In the genomic region with DNA sequence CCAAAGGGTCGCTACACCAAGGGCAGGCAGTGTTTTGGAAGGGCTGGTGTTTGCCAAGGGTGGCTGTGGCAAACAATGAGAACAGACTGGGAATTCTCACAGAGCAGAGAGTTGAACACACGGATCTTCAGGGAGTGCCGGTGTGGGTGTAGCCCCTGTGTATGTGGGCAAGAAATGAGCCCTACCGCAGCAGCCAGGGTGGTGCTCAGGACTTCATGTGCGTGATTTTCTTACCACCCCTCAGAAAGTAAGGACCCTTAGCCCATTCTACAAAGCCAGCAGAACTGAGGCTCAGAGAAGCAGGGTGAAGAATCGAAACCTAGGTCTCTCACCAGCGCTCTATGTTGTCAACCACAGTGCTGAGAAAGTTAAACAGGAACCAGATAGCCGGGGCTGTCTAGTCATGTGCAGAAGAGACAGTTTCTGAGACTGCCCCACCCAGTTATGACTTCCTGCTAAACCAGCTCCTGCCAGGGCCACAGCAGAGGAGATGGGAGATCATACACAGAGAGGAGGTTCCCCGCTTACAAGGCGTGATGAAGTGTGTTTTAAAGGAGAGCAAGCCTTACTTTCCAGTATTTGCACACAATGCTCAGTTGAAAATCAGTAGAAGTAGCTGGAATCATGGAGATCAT, we compare ENCODE assay signal across 8 cellular contexts. TPM values are rescaled to one million over a fixed set of nuclear protein-coding genes. Genes with fewer than 3 reads are reported as not detected.
A peak's percentile ranks its signal among the peaks of the same experiment; 100 is the strongest.
DNase-seq lines count a peak whose midpoint lies in the region; ATAC-seq and TF ChIP-seq lines count a peak whose summit lies in the region.
"Had no signal": no experiment of that assay in that cellular context is flagged by ENCODE, and none has a peak within 500 bp of the region (broad histone marks: within the 10 kb centered on the region; RNA-seq: fewer than 3 reads in every experiment).

No MANE protein-coding gene starts in this region.

- TF ChIP-seq CTCF in RWPE1 (conservative IDR thresholded peaks at IDR 0.05; ENCODE audit: low read depth), result no peak
- no peak for TF ChIP-seq CTCF in BE2C (IDR thresholded peaks at IDR 0.05; ENCODE audit: low read depth, low read length)

- no peaks in the 10 kb centered on the region for H3K36me3 ChIP-seq in BE2C
- H3K36me3 ChIP-seq: cardiac muscle cell had no signal

- H3K27ac ChIP-seq in RWPE1, result peak overlapping the region; percentile 55
- H3K27ac ChIP-seq: cardiac muscle cell had no signal

- intact Hi-C loops in left colon (cut with DNase I, micrococcal nuclease), result no loop called here

- DNase-seq in RWPE1 (ENCODE audit: low spot score), result peak; percentile 56
- peak; percentile 63 for DNase-seq in activated naive CD4-positive, alpha-beta T cell treated with Interleukin-2 at 50 U/mL for 16 hours
- peak; percentile 79 to 88 for DNase-seq in left colon
- DNase-seq in stimulated activated CD8-positive, alpha-beta memory T cell treated with anti-CD3 and anti-CD28 coated beads, Interleukin-2, amount 100 ng/mL, for 1 hour (ENCODE audit: low read depth in 2 of 2), result peak; percentile 35 to 50
- DNase-seq in BE2C, result no peak

- no peaks in the 10 kb centered on the region for H3K9me3 ChIP-seq in BE2C

- ATAC-seq in GM18873 (IDR thresholded peaks at IDR 0.05; ENCODE audit: low FRiP score, unreplicated experiment) (peak; percentile 97), HG03064 (IDR thresholded peaks at IDR 0.05; ENCODE audit: low read depth, unreplicated experiment) (peak; percentile 96), left colon (peak; percentile 90)

- POLR2A ChIA-PET in RWPE1 (lab: Yijun Ruan, JAX; ENCODE audit: low non-redundant PET), result no interaction called here

- H3K27me3 ChIP-seq in BE2C, result no peaks in the 10 kb centered on the region; the same call in 1 of the 2 replicates
- H3K27me3 ChIP-seq: cardiac muscle cell had no signal

- CTCF ChIA-PET in RWPE1 (lab: Yijun Ruan, JAX), result interaction anchor here (0.9 to 1.3 kb wide), 2 partner anchors 14 to 145 kb away, joined by 3 to 4 read pairs; no protein-coding TSS in a partner anchor

- no peaks in the 10 kb centered on the region for H3K4me1 ChIP-seq in BE2C

- no peak overlapping the region for H3K4me3 ChIP-seq in BE2C (ENCODE audit: low read depth, low read length)
- H3K4me3 ChIP-seq: cardiac muscle cell had no signal

RNA-seq across cellular contexts. Expression of a gene that starts 21.9 kb away (rescaled TPM):
- total RNA-seq in left colon, result 10 to 100 TPM; 23.4 to 29.7 TPM
- polyA plus RNA-seq in BE2C (2012; ENCODE audit: insufficient read depth, insufficient read length, low read depth), result 11.7 TPM
